In the genomic region with DNA sequence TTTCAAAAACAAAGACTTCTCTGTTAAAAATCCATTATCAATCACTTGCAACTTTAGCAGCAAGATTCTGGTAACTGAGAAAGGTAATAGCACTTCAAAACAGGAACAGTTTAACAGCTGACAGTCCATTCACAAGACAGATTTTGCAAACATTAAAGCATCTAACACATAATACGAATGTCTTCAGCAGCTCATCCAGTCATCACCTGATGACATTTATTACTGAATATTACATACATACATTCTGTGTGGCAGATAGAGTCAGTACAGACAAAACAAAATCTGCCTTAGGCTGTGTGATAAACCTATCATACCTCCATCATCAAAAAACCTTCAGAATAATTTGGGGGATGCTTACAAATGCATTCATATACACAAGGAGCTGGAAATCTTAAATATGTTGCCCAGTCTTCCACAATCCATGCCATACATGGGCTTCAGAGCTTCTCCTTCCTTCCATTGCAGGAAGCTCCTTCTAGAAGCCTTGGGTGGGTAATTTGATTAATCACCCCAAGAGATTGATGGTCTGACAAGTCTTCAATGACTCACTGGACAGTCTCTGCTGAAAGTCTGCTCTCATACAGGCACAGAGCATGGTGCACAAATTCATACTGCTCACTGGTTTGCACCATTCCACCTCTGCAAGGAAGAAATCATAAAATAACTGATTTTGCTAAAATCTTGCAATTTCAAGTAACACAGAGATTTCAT, we compare ENCODE assay signal across 1 cellular context.
TF ChIP-seq lines count a peak whose summit lies in the region.

No MANE protein-coding gene starts in this region.

TF ChIP-seq in K562, 482 proteins besides CTCF, POLR2A, EP300 and RAD21 (continued from another document):
- TF ChIP-seq, protein P1, sequence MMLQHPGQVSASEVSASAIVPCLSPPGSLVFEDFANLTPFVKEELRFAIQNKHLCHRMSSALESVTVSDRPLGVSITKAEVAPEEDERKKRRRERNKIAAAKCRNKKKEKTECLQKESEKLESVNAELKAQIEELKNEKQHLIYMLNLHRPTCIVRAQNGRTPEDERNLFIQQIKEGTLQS (IDR thresholded peaks at IDR 0.05), result peak; percentile 29; the same call in 1 of the 2 replicates
- TF ChIP-seq, protein P1 (CRISPR knock-in tag; conservative IDR thresholded peaks at IDR 0.05), result no peak
- TF ChIP-seq, protein P2, sequence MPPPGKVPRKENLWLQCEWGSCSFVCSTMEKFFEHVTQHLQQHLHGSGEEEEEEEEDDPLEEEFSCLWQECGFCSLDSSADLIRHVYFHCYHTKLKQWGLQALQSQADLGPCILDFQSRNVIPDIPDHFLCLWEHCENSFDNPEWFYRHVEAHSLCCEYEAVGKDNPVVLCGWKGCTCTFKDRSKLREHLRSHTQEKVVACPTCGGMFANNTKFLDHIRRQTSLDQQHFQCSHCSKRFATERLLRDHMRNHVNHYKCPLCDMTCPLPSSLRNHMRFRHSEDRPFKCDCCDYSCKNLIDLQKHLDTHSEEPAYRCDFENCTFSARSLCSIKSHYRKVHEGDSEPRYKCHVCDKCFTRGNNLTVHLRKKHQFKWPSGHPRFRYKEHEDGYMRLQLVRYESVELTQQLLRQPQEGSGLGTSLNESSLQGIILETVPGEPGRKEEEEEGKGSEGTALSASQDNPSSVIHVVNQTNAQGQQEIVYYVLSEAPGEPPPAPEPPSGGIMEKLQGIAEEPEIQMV (tag; conservative IDR thresholded peaks at IDR 0.05; ENCODE audit: low read depth), result no peak
- TF ChIP-seq FOSL1 (tag; conservative IDR thresholded peaks at IDR 0.05) (peak; percentile 79), MEIS2 (IDR thresholded peaks at IDR 0.05; ENCODE audit: partially characterized antibody) (peak; percentile 91), ZKSCAN1 (IDR thresholded peaks at IDR 0.05; ENCODE audit: low read depth, low read length) (no peak), JUND (IDR thresholded peaks at IDR 0.05; ENCODE audit: borderline replicate concordance, low read depth, low read length) (0 out of 2 replicates have a peak, but pooled peaks have one; percentile 51), JUND (tag; IDR thresholded peaks at IDR 0.05; ENCODE audit: borderline replicate concordance, low read depth, low read length) (peak; percentile 32; the same call in 1 of the 3 replicates)
- TF ChIP-seq, protein P3, sequence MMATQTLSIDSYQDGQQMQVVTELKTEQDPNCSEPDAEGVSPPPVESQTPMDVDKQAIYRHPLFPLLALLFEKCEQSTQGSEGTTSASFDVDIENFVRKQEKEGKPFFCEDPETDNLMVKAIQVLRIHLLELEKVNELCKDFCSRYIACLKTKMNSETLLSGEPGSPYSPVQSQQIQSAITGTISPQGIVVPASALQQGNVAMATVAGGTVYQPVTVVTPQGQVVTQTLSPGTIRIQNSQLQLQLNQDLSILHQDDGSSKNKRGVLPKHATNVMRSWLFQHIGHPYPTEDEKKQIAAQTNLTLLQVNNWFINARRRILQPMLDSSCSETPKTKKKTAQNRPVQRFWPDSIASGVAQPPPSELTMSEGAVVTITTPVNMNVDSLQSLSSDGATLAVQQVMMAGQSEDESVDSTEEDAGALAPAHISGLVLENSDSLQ (IDR thresholded peaks at IDR 0.05), result peak; percentile 66
TF ChIP-seq in K562: peak in this region for 6.
